ENCODE assay signal across 21 cellular contexts in the genomic region with DNA sequence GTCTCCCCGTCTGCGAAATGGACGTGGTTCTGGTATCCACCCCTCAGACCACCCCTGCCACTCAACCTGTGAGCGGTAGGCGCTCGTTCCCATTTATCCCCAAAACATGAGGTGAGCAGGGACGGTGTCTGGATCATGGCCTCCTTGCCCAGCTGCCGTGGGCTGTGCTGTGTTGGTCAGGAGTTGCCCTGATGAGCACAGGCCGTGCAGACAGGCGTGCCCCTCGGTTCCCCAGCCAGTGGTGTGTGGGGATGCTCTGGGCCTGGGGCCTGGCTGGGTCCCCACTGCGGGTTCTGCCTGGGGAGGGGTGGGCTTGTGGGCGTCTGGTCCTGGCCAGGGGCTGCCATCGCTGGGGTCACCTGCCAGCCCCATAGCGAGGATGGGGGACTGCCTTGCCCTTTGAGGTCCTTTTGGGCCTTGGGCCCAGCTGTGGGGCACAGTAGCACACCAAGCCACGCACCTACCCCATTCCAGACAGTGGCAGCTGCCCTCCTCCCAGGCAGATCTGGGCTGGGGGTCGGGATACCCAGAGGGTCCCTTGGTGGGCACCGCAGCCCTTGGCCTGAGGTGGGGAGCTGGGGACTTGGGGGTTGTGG. TPM values are rescaled to one million over a fixed set of nuclear protein-coding genes. Genes with fewer than 3 reads are reported as not detected.
A peak's percentile ranks its signal among the peaks of the same experiment; 100 is the strongest.
DNase-seq lines count a peak whose midpoint lies in the region; ATAC-seq, FAIRE-seq and TF ChIP-seq lines count a peak whose summit lies in the region.
"Had no signal": no experiment of that assay in that cellular context is flagged by ENCODE, and none has a peak within 500 bp of the region (broad histone marks: within the 10 kb centered on the region; RNA-seq: fewer than 3 reads in every experiment).

No MANE protein-coding gene starts in this region.

- peak overlapping the region; percentile 8 for H3K14ac ChIP-seq in neuronal stem cell (ENCODE audit: low read length)

- peaks cover 4% of the 10 kb centered on the region for H3K79me1 ChIP-seq in neuronal stem cell (ENCODE audit: low read depth, low read length)

- H3K23ac ChIP-seq in neuronal stem cell (ENCODE audit: low read depth, low read length, poor library complexity) = no peak overlapping the region

- H2BK120ac ChIP-seq in neuronal stem cell (ENCODE audit: low read depth, low read length) = no peak overlapping the region

- H3K27ac ChIP-seq in neuronal stem cell (replicated peaks; ENCODE audit: low read length) (no peak overlapping the region), upper lobe of right lung (no peak overlapping the region)
- H3K27ac ChIP-seq: A549 had no signal

- H3K9ac ChIP-seq in neuronal stem cell (ENCODE audit: low read depth, low read length, poor library complexity) = no peak overlapping the region

- H3K4ac ChIP-seq in neuronal stem cell (ENCODE audit: low read length) = no peak overlapping the region

- peak overlapping the region; percentile 74 for H3K27ac Mint-ChIP-seq in central memory CD8-positive, alpha-beta T cell (ENCODE audit: low read depth)
- H3K27ac Mint-ChIP-seq: B cell; HFFc6; T-helper 1 cell treated with Interleukin-12 subunit alpha and Interleukin-12 subunit beta and Interleukin-4 antibody, amounts not matched to agents 30 μg/mL and 1 μg/mL, for 36 hours had no signal

- no peak overlapping the region for H4K8ac ChIP-seq in neuronal stem cell (ENCODE audit: low read depth, low read length)

- no peaks in the 10 kb centered on the region for H3K27me3 Mint-ChIP-seq in central memory CD8-positive, alpha-beta T cell
- H3K27me3 Mint-ChIP-seq: B cell had no signal

- no peaks in the 10 kb centered on the region for H3K27me3 ChIP-seq in BE2C
- no peaks in the 10 kb centered on the region for H3K27me3 ChIP-seq in H7 (ENCODE audit: control insufficient read depth, insufficient read depth, low read length)
- no peaks in the 10 kb centered on the region for H3K27me3 ChIP-seq in neuronal stem cell (ENCODE audit: control insufficient read depth in 3 of 3, insufficient read depth in 3 of 3, low read depth in 1 of 3, low read length in 3 of 3)
- H3K27me3 ChIP-seq in upper lobe of right lung = no peaks in the 10 kb centered on the region
- H3K27me3 ChIP-seq: MG63 had no signal

- no peak overlapping the region for H2AK5ac ChIP-seq in neuronal stem cell (ENCODE audit: low read depth, low read length)

- no peaks in the 10 kb centered on the region for H3K9me3 Mint-ChIP-seq in central memory CD8-positive, alpha-beta T cell
- H3K9me3 Mint-ChIP-seq: H9; HFFc6; T-helper 1 cell treated with Interleukin-12 subunit alpha and Interleukin-12 subunit beta and Interleukin-4 antibody, amounts not matched to agents 30 μg/mL and 1 μg/mL, for 36 hours had no signal

- no peak overlapping the region for H3K4me3 Mint-ChIP-seq in central memory CD8-positive, alpha-beta T cell
- H3K4me3 Mint-ChIP-seq: B cell; H9; HFFc6; T-helper 1 cell treated with Interleukin-12 subunit alpha and Interleukin-12 subunit beta and Interleukin-4 antibody, amounts not matched to agents 30 μg/mL and 1 μg/mL, for 36 hours had no signal

- ATAC-seq in central memory CD8-positive, alpha-beta T cell (replicated peaks; ENCODE audit: extremely low read depth, poor library complexity, severe bottlenecking) = no peak
- ATAC-seq in upper lobe of right lung = no peak

- in situ Hi-C loops in GM13976 (cut with MboI; ENCODE audit: low sequenced_read_pairs, unreplicated experiment) = no loop called here

- no peak overlapping the region for H3K18ac ChIP-seq in neuronal stem cell (ENCODE audit: low read length)

- H2AFZ ChIP-seq in neuronal stem cell (ENCODE audit: low read length) = no peak overlapping the region

- H3K4me3 ChIP-seq in BE2C (ENCODE audit: low read depth, low read length) (no peak overlapping the region), H7 (ENCODE audit: insufficient read depth, low read depth, low read length) (no peak overlapping the region), neuronal stem cell (ENCODE audit: low read length in 2 of 2) (no peak overlapping the region), upper lobe of right lung (no peak overlapping the region)
- H3K4me3 ChIP-seq: A549, MG63 had no signal

- FAIRE-seq in GM19239 (lab: Jason Lieb, UNC) = no peak
- FAIRE-seq: A549, D721Med had no signal

- H3K36me3 Mint-ChIP-seq in central memory CD8-positive, alpha-beta T cell (ENCODE audit: insufficient read depth) = peaks cover 8% of the 10 kb centered on the region

- no peak overlapping the region for H4K91ac ChIP-seq in neuronal stem cell (ENCODE audit: low read depth, low read length, poor library complexity)

- H3K4me1 ChIP-seq in BE2C (peaks cover 5% of the 10 kb centered on the region), neuronal stem cell (ENCODE audit: control insufficient read depth in 2 of 2, insufficient read depth in 1 of 2, low read depth in 1 of 2, low read length in 2 of 2) (no peaks in the 10 kb centered on the region), upper lobe of right lung (no peaks in the 10 kb centered on the region)

- H3K36me3 ChIP-seq in BE2C = peaks cover 15% of the 10 kb centered on the region
- H3K36me3 ChIP-seq in H7 (replicated peaks; ENCODE audit: control insufficient read depth, insufficient read depth, low read length) = peaks cover 19% of the 10 kb centered on the region
- H3K36me3 ChIP-seq in neuronal stem cell (replicated peaks in 1 of 2; ENCODE audit: control insufficient read depth in 2 of 2, insufficient read depth in 2 of 2, low read length in 2 of 2) = peaks cover 58 to 81% of the 10 kb centered on the region in 2 donors
- peaks cover 64% of the 10 kb centered on the region for H3K36me3 ChIP-seq in upper lobe of right lung

- no CpG with 5 or more reads among the region's 18 CpGs for WGBS in neuronal stem cell (ENCODE audit: extremely low coverage in 2 of 2, insufficient read length in 2 of 2, insufficient replicate concordance in 1 of 2), 2 donors

- intact Hi-C loops in upper lobe of right lung (cut with DNase I) = no loop called here

- no peak overlapping the region for H2BK12ac ChIP-seq in neuronal stem cell (ENCODE audit: low read length)

- no peak overlapping the region for H2BK15ac ChIP-seq in neuronal stem cell (ENCODE audit: low read length)

- H2BK5ac ChIP-seq in neuronal stem cell (ENCODE audit: low read length) = no peak overlapping the region

- H3K4me1 Mint-ChIP-seq in central memory CD8-positive, alpha-beta T cell = no peaks in the 10 kb centered on the region
- H3K4me1 Mint-ChIP-seq: H9 had no signal

- H3K4me2 ChIP-seq in neuronal stem cell (ENCODE audit: insufficient read depth, low read length, poor library complexity, severe bottlenecking) = no peak overlapping the region
- H3K4me2 ChIP-seq: A549 had no signal

- DNase-seq in BE2C (peak; percentile 11), H7 (peak; percentile 80), neuronal stem cell (ENCODE audit: low spot score) (no peak), upper lobe of right lung (no peak), GM19239 (ENCODE audit: insufficient read length, low spot score) (no peak), GM13976 (ENCODE audit: low spot score) (no peak)
- no peak for DNase-seq in central memory CD8-positive, alpha-beta T cell (ENCODE audit: low spot score in 2 of 2)
- DNase-seq: DMS79 treated with DMSO at 0.1 percent for 48 hours, HFFc6, MG63, NCI-H1048, NCI-H1417 treated with DMSO at 0.1 percent for 48 hours, NCI-H187, NCI-H510A treated with DMSO at 0.1 percent for 48 hours, NCI-H82, SHP77 had no signal

- H3K9me3 ChIP-seq in BE2C = no peaks in the 10 kb centered on the region
- no peaks in the 10 kb centered on the region for H3K9me3 ChIP-seq in neuronal stem cell (replicated peaks in 1 of 2; ENCODE audit: control insufficient read depth in 2 of 2, insufficient read depth in 1 of 2, low read depth in 1 of 2, low read length in 2 of 2)
- H3K9me3 ChIP-seq in upper lobe of right lung = no peaks in the 10 kb centered on the region
- H3K9me3 ChIP-seq: A549, MG63 had no signal

- TF ChIP-seq CTCF in BE2C (IDR thresholded peaks at IDR 0.05; ENCODE audit: low read depth, low read length) (no peak), upper lobe of right lung (IDR thresholded peaks at IDR 0.05) (no peak), GM13976 (IDR thresholded peaks at IDR 0.05; ENCODE audit: borderline replicate concordance, control extremely low read depth, extremely low read depth, insufficient read depth, missing control alignments) (no peak)

RNA-seq across cellular contexts. Expression of a gene that starts 11.3 kb away (rescaled TPM):
- polyA plus RNA-seq in BE2C (2012; ENCODE audit: insufficient read depth, insufficient read length, low read depth) = 128 TPM
- 31.1 and 36.7 TPM in 2 replicates for total RNA-seq in H7 (2014; rRNA removed; shearing (Covaris generic))
- 10.3 TPM for polyA plus RNA-seq in neuronal stem cell (2013, experiment 1 of 2)
- 8.8 TPM for polyA plus RNA-seq in neuronal stem cell (2013, experiment 2 of 2)
- total RNA-seq in upper lobe of right lung = 19.9 TPM

RNA-seq across cellular contexts. Expression of a gene that starts 23.4 kb away (rescaled TPM):
- 43.2 TPM for polyA plus RNA-seq in BE2C (2012; ENCODE audit: insufficient read depth, insufficient read length, low read depth)
- 15.7 and 18.8 TPM in 2 replicates for total RNA-seq in H7 (2014; rRNA removed; shearing (Covaris generic))
- 21.6 TPM for polyA plus RNA-seq in neuronal stem cell (2013, experiment 1 of 2)
- polyA plus RNA-seq in neuronal stem cell (2013, experiment 2 of 2) = 22.4 TPM
- 32.4 TPM for total RNA-seq in upper lobe of right lung

RNA-seq across cellular contexts. Expression of a gene that starts 31.9 kb away (rescaled TPM):
- 50.5 TPM for polyA plus RNA-seq in BE2C (2012; ENCODE audit: insufficient read depth, insufficient read length, low read depth)
- total RNA-seq in H7 (2014; rRNA removed; shearing (Covaris generic)) = 7.4 and 9.9 TPM in 2 replicates
- polyA plus RNA-seq in neuronal stem cell (2013, experiment 1 of 2) = 20.4 TPM
- 21.2 TPM for polyA plus RNA-seq in neuronal stem cell (2013, experiment 2 of 2)
- 41.4 TPM for total RNA-seq in upper lobe of right lung

Comparison
In these comparisons a context has a peak if more than half of its experiments do, and no peak if none do; other contexts are left out.
1. DNase-seq: peak in BE2C (single experiment) and H7 (single experiment); none in central memory CD8-positive, alpha-beta T cell (0 of 2), neuronal stem cell (single experiment), upper lobe of right lung (single experiment), GM19239 (single experiment) and GM13976 (single experiment).